ENCODE assay signal across 24 cellular contexts in genomic region chr5:156585999-156586398, GRCh38.
"Had no signal": no experiment of that assay in that cellular context is flagged by ENCODE, and none has a peak within 500 bp of the region (broad histone marks: within the 10 kb centered on the region; RNA-seq: fewer than 3 reads in every experiment).

No MANE protein-coding gene starts in this region.

- H3K27me3 ChIP-seq: brain microvascular endothelial cell, cardiac muscle cell had no signal

- H3K4me1 Mint-ChIP-seq: activated CD4-positive, alpha-beta T cell treated with anti-CD3 and anti-CD28 coated beads, Interleukin-2, amount 10 ng/mL, durations not matched to agents 7 days and 5 days; activated naive CD8-positive, alpha-beta T cell treated with anti-CD3 and anti-CD28 coated beads, Interleukin-2, amount 50 U/mL, for 24 hours; T-helper 17 cell had no signal

- H3K4me3 ChIP-seq: cardiac muscle cell had no signal

- H3K9me3 Mint-ChIP-seq: activated CD4-positive, alpha-beta memory T cell treated with anti-CD3 and anti-CD28 coated beads for 36 hours; activated CD4-positive, alpha-beta T cell treated with anti-CD3 and anti-CD28 coated beads, Interleukin-2, amount 10 ng/mL, durations not matched to agents 7 days and 5 days; activated naive CD8-positive, alpha-beta T cell treated with anti-CD3 and anti-CD28 coated beads, Interleukin-2, amount 50 U/mL, for 24 hours; activated T-cell treated with anti-CD3 and anti-CD28 coated beads, Interleukin-2, amount 50 U/mL, for 4 hours had no signal

- H3K36me3 Mint-ChIP-seq: activated CD4-positive, alpha-beta memory T cell treated with anti-CD3 and anti-CD28 coated beads for 36 hours had no signal

- H3K27ac ChIP-seq: brain microvascular endothelial cell, cardiac muscle cell had no signal

- H3K27ac Mint-ChIP-seq: activated CD4-positive, alpha-beta memory T cell treated with anti-CD3 and anti-CD28 coated beads for 36 hours; activated CD4-positive, alpha-beta T cell treated with anti-CD3 and anti-CD28 coated beads, Interleukin-2, amount 10 ng/mL, durations not matched to agents 7 days and 5 days; activated naive CD4-positive, alpha-beta T cell treated with anti-CD3 and anti-CD28 coated beads, Interleukin-2, amount 50 U/mL, for 72 hours; activated naive CD8-positive, alpha-beta T cell treated with anti-CD3 and anti-CD28 coated beads, Interleukin-2, amount 50 U/mL, for 24 hours; T-helper 17 cell had no signal

- DNase-seq: activated CD4-positive, alpha-beta memory T cell treated with anti-CD3 and anti-CD28 coated beads for 36 hours; activated CD4-positive, alpha-beta T cell treated with anti-CD3 and anti-CD28 coated beads, Interleukin-2, amount 10 ng/mL, durations not matched to agents 7 days and 5 days; activated CD4-positive, CD25-positive, alpha-beta regulatory T cell; activated CD8-positive, alpha-beta memory T cell treated with anti-CD3 and anti-CD28 coated beads for 24 hours; activated effector memory CD4-positive, alpha-beta T cell treated with anti-CD3 and anti-CD28 coated beads, Interleukin-2, amount 50 U/mL, for 16 hours; activated naive CD4-positive, alpha-beta T cell treated with Interleukin-2 at 50 U/mL for 16 hours; activated naive CD8-positive, alpha-beta T cell treated with anti-CD3 and anti-CD28 coated beads, Interleukin-2, amount 50 U/mL, for 24 hours; activated T-cell treated with anti-CD3 and anti-CD28 coated beads, Interleukin-2, amount 50 U/mL, for 4 hours; amniotic stem cell; brain microvascular endothelial cell; Karpas-422; MM.1S; NCI-H1105; NCI-H1436; NCI-H187; NCI-H2081; NCI-H446; NCI-H524; PC-3; SIG-M5; T-helper 17 cell; T-helper 9 cell had no signal

- H3K4me3 Mint-ChIP-seq: activated CD4-positive, alpha-beta memory T cell treated with anti-CD3 and anti-CD28 coated beads for 36 hours; activated CD4-positive, alpha-beta T cell treated with anti-CD3 and anti-CD28 coated beads, Interleukin-2, amount 10 ng/mL, durations not matched to agents 7 days and 5 days; activated naive CD8-positive, alpha-beta T cell treated with anti-CD3 and anti-CD28 coated beads, Interleukin-2, amount 50 U/mL, for 24 hours; activated T-cell treated with anti-CD3 and anti-CD28 coated beads, Interleukin-2, amount 50 U/mL, for 4 hours; T-helper 17 cell had no signal

- H3K36me3 ChIP-seq: brain microvascular endothelial cell, cardiac muscle cell had no signal

- ATAC-seq: activated naive CD4-positive, alpha-beta T cell treated with anti-CD3 and anti-CD28 coated beads, Interleukin-2, amount 50 U/mL, for 72 hours; activated naive CD8-positive, alpha-beta T cell treated with anti-CD3 and anti-CD28 coated beads, Interleukin-2, amount 50 U/mL, for 24 hours; activated T-cell treated with anti-CD3 and anti-CD28 coated beads, Interleukin-2, amount 50 U/mL, for 4 hours; PC-3; T-helper 17 cell had no signal
